16 cellular contexts compared by ENCODE assay signal in genomic region chr6:42410861-42411260, GRCh38. TPM values are rescaled to one million over a fixed set of nuclear protein-coding genes. Genes with fewer than 3 reads are reported as not detected.
"Had no signal": no experiment of that assay in that cellular context is flagged by ENCODE, and none has a peak within 500 bp of the region (broad histone marks: within the 10 kb centered on the region; RNA-seq: fewer than 3 reads in every experiment).

No MANE protein-coding gene starts in this region.

- H3K4me3 ChIP-seq: esophagus squamous epithelium, mucosa of descending colon, thoracic aorta had no signal

- H3K36me3 Mint-ChIP-seq: activated CD4-positive, alpha-beta memory T cell treated with anti-CD3 and anti-CD28 coated beads for 36 hours had no signal

- DNase-seq: activated CD4-positive, alpha-beta memory T cell treated with anti-CD3 and anti-CD28 coated beads for 36 hours; activated effector memory CD4-positive, alpha-beta T cell treated with Interleukin-2 at 50 U/mL for 16 hours; activated naive CD8-positive, alpha-beta T cell treated with anti-CD3 and anti-CD28 coated beads, Interleukin-2, amount 10 ng/mL, durations not matched to agents 7 days and 5 days; anterior cingulate cortex; esophagus squamous epithelium; foreskin fibroblast; glutamatergic neuron; left cardiac atrium; mucosa of descending colon; stimulated activated CD4-positive, alpha-beta T cell treated with anti-CD3 and anti-CD28 coated beads, Interleukin-12 subunit alpha, Interleukin-12 subunit beta, amount 100 ng/mL, for 4 hours; SW 1271; T1000 had no signal

- H3K9me3 Mint-ChIP-seq: activated CD4-positive, alpha-beta memory T cell treated with anti-CD3 and anti-CD28 coated beads for 36 hours; activated naive CD8-positive, alpha-beta T cell treated with anti-CD3 and anti-CD28 coated beads, Interleukin-2, amount 10 ng/mL, durations not matched to agents 7 days and 5 days; stimulated activated naive CD8-positive, alpha-beta T cell treated with anti-CD3 and anti-CD28 coated beads, Interleukin-15, Interleukin-2, amounts not matched to agents 100 ng/mL and 50 ng/mL, for 24 hours had no signal

- H3K36me3 ChIP-seq: esophagus squamous epithelium, thoracic aorta had no signal

- H3K27ac Mint-ChIP-seq: activated CD4-positive, alpha-beta memory T cell treated with anti-CD3 and anti-CD28 coated beads for 36 hours; activated naive CD8-positive, alpha-beta T cell treated with anti-CD3 and anti-CD28 coated beads, Interleukin-2, amount 10 ng/mL, durations not matched to agents 7 days and 5 days; stimulated activated naive CD8-positive, alpha-beta T cell treated with anti-CD3 and anti-CD28 coated beads, Interleukin-15, Interleukin-2, amounts not matched to agents 100 ng/mL and 50 ng/mL, for 24 hours had no signal

- H3K27me3 Mint-ChIP-seq: activated CD4-positive, alpha-beta memory T cell treated with anti-CD3 and anti-CD28 coated beads for 36 hours; activated naive CD8-positive, alpha-beta T cell treated with anti-CD3 and anti-CD28 coated beads, Interleukin-2, amount 10 ng/mL, durations not matched to agents 7 days and 5 days; stimulated activated naive CD8-positive, alpha-beta T cell treated with anti-CD3 and anti-CD28 coated beads, Interleukin-15, Interleukin-2, amounts not matched to agents 100 ng/mL and 50 ng/mL, for 24 hours had no signal

- H3K4me3 Mint-ChIP-seq: activated CD4-positive, alpha-beta memory T cell treated with anti-CD3 and anti-CD28 coated beads for 36 hours; activated naive CD8-positive, alpha-beta T cell treated with anti-CD3 and anti-CD28 coated beads, Interleukin-2, amount 10 ng/mL, durations not matched to agents 7 days and 5 days; stimulated activated naive CD8-positive, alpha-beta T cell treated with anti-CD3 and anti-CD28 coated beads, Interleukin-15, Interleukin-2, amounts not matched to agents 100 ng/mL and 50 ng/mL, for 24 hours had no signal

- H3K27ac ChIP-seq: esophagus squamous epithelium, thoracic aorta, VCaP had no signal

- H3K9me3 ChIP-seq: esophagus squamous epithelium, mucosa of descending colon, thoracic aorta had no signal

- H3K27me3 ChIP-seq: esophagus squamous epithelium had no signal

RNA-seq across cellular contexts. Expression of gene TRERF1, which starts 40.9 kb away (rescaled TPM):
- total RNA-seq: lung microvascular endothelial cell had no signal
